ENCODE assay signal across 8 cellular contexts in genomic region chr1:10510520-10511493, GRCh38. TPM values are rescaled to one million over a fixed set of nuclear protein-coding genes. Genes with fewer than 3 reads are reported as not detected.
DNase-seq lines count a peak whose midpoint lies in the region; ATAC-seq and TF ChIP-seq lines count a peak whose summit lies in the region.

No MANE protein-coding gene starts in this region.

- ATAC-seq in GM19467 (IDR thresholded peaks at IDR 0.05; ENCODE audit: unreplicated experiment): peak; percentile 79
- peak; percentile 92 for ATAC-seq in naive thymus-derived CD4-positive, alpha-beta T cell

- H4K20me1 ChIP-seq in OCI-LY7 (ENCODE audit: insufficient read depth, low read length): peaks cover 10% of the 10 kb centered on the region; the same call in 1 of the 2 replicates

- H3K79me2 ChIP-seq in OCI-LY7 (ENCODE audit: insufficient read depth, low read depth, low read length): peaks cover 6% of the 10 kb centered on the region; the same call in 1 of the 2 replicates

- H3K36me3 Mint-ChIP-seq in CD4-positive, alpha-beta memory T cell: peaks cover 0 to 4% of the 10 kb centered on the region in 2 donors
- H3K36me3 Mint-ChIP-seq in brain: no peaks in the 10 kb centered on the region
- peaks cover 0 to 8% (median 0%) of the 10 kb centered on the region in 5 donors for H3K36me3 Mint-ChIP-seq in naive thymus-derived CD4-positive, alpha-beta T cell

- H3K9me3 ChIP-seq in CD4-positive, alpha-beta memory T cell (ENCODE audit: control insufficient read depth in 1 of 2, low read length in 2 of 2): no peaks in the 10 kb centered on the region
- no peaks in the 10 kb centered on the region for H3K9me3 ChIP-seq in naive thymus-derived CD4-positive, alpha-beta T cell (ENCODE audit: control insufficient read depth in 2 of 3, low read length in 3 of 3)
- H3K9me3 ChIP-seq in suprapubic skin (no peaks in the 10 kb centered on the region), OCI-LY7 (ENCODE audit: low read length) (no peaks in the 10 kb centered on the region)

- peaks cover 77% of the 10 kb centered on the region for H3K4me1 ChIP-seq in CD4-positive, alpha-beta memory T cell (ENCODE audit: insufficient read depth, low read length)
- peaks cover 64% of the 10 kb centered on the region in 2 donors for H3K4me1 ChIP-seq in naive thymus-derived CD4-positive, alpha-beta T cell (ENCODE audit: control insufficient read depth in 2 of 2, insufficient read depth in 2 of 2, low read length in 2 of 2)
- H3K4me1 ChIP-seq in suprapubic skin (peaks cover 53% of the 10 kb centered on the region), OCI-LY7 (ENCODE audit: insufficient read depth, low read length, poor library complexity, severe bottlenecking) (peaks cover 4% of the 10 kb centered on the region)

- no peaks in the 10 kb centered on the region for H3K9me2 ChIP-seq in OCI-LY7 (ENCODE audit: insufficient read depth, low read length)

- H3K27me3 ChIP-seq in CD4-positive, alpha-beta memory T cell (ENCODE audit: insufficient read depth, low read length): no peaks in the 10 kb centered on the region
- no peaks in the 10 kb centered on the region for H3K27me3 ChIP-seq in naive thymus-derived CD4-positive, alpha-beta T cell (ENCODE audit: control insufficient read depth in 2 of 2, insufficient read depth in 2 of 2, low read length in 2 of 2)
- H3K27me3 ChIP-seq in suprapubic skin: no peaks in the 10 kb centered on the region

- BruUV-seq in OCI-LY7 (replicated peaks; lab: Mats Ljungman, UMichigan): no TSS peak

- H3K27ac ChIP-seq in CD4-positive, alpha-beta memory T cell (ENCODE audit: low read depth, low read length): peak overlapping the region; percentile 73
- H3K27ac ChIP-seq in naive thymus-derived CD4-positive, alpha-beta T cell (ENCODE audit: low read depth, low read length): peak overlapping the region; percentile 61
- peak overlapping the region; percentile 59 for H3K27ac ChIP-seq in suprapubic skin
- H3K27ac ChIP-seq in OCI-LY7 (ENCODE audit: low read depth, low read length, poor library complexity, severe bottlenecking): no peak overlapping the region

- H3K4me3 Mint-ChIP-seq in CD4-positive, alpha-beta memory T cell: peak overlapping the region; percentile 77 to 88 (median 84)
- H3K4me3 Mint-ChIP-seq in brain: peak overlapping the region in 2 of 5 experiments; percentile 30 to 53
- H3K4me3 Mint-ChIP-seq in naive thymus-derived CD4-positive, alpha-beta T cell: peak overlapping the region; percentile 72 to 86 (median 79)

- H3K27ac Mint-ChIP-seq in CD4-positive, alpha-beta memory T cell: peak overlapping the region; percentile 87 to 98 (median 93)
- peak overlapping the region in 4 of 5 experiments; percentile 36 to 79 (median 62) for H3K27ac Mint-ChIP-seq in brain
- peak overlapping the region; percentile 75 to 94 (median 88) for H3K27ac Mint-ChIP-seq in naive thymus-derived CD4-positive, alpha-beta T cell

- 16% methylated on average over 12 of the region's 12 CpGs for WGBS in suprapubic skin

- POLR2A ChIA-PET in CD4-positive, alpha-beta memory T cell (lab: Charles Lee; ENCODE audit: partially characterized antibody): interaction anchor here (0.6 to 2.8 kb wide), 15 partner anchors 9 to 1397 kb away, joined by 3 to 28 read pairs (median 4); partner anchors contain the start of gene CENPS
- POLR2A ChIA-PET in naive thymus-derived CD4-positive, alpha-beta T cell (lab: Charles Lee): interaction anchor here (0.6 to 2.9 kb wide), 2 partner anchors 15 to 649 kb away, joined by 3 to 20 read pairs; no protein-coding TSS in a partner anchor
- POLR2A ChIA-PET in OCI-LY7 (lab: Charles Lee): interaction anchor here (0.7 kb wide), 1 partner anchor 10 kb away, joined by 3 read pairs; no protein-coding TSS in a partner anchor

- H3K27me3 Mint-ChIP-seq in CD4-positive, alpha-beta memory T cell: no peaks in the 10 kb centered on the region
- peaks cover 4% of the 10 kb centered on the region for H3K27me3 Mint-ChIP-seq in brain
- H3K27me3 Mint-ChIP-seq in naive thymus-derived CD4-positive, alpha-beta T cell: no peaks in the 10 kb centered on the region

- peaks cover 0 to 3% (median 0%) of the 10 kb centered on the region in 8 donors for H3K9me3 Mint-ChIP-seq in CD4-positive, alpha-beta memory T cell
- H3K9me3 Mint-ChIP-seq in brain: no peaks in the 10 kb centered on the region
- H3K9me3 Mint-ChIP-seq in naive thymus-derived CD4-positive, alpha-beta T cell: no peaks in the 10 kb centered on the region

- no peak overlapping the region for H2AFZ ChIP-seq in OCI-LY7 (ENCODE audit: low read length)

- TF ChIP-seq CTCF in brain (conservative IDR thresholded peaks at IDR 0.05): no peak
- no peak for TF ChIP-seq CTCF in suprapubic skin (IDR thresholded peaks at IDR 0.05)
- no peak for TF ChIP-seq CTCF in OCI-LY7 (conservative IDR thresholded peaks at IDR 0.05; ENCODE audit: low read length)

- TF ChIP-seq POLR2A in suprapubic skin (IDR thresholded peaks at IDR 0.05): no peak

- TF ChIP-seq EP300 in suprapubic skin (IDR thresholded peaks at IDR 0.05): no peak

- H3K4me2 ChIP-seq in OCI-LY7 (ENCODE audit: low read length): no peak overlapping the region

- CTCF ChIA-PET in CD4-positive, alpha-beta memory T cell (lab: Charles Lee; ENCODE audit: partially characterized antibody): interaction anchor here (0.6 to 5.1 kb wide), 13 partner anchors 12 to 431 kb away, joined by 3 to 31 read pairs (median 3); partner anchors contain the start of gene CENPS
- CTCF ChIA-PET in naive thymus-derived CD4-positive, alpha-beta T cell (lab: Charles Lee): interaction anchor here (0.5 to 2.0 kb wide), 6 partner anchors 13 to 429 kb away, joined by 3 to 6 read pairs (median 4); no protein-coding TSS in a partner anchor
- CTCF ChIA-PET in OCI-LY7 (lab: Charles Lee; ENCODE audit: unreplicated experiment): no interaction called here

- peak overlapping the region; percentile 26 to 49 for H3K4me3 ChIP-seq in CD4-positive, alpha-beta memory T cell (ENCODE audit: low read length in 2 of 2)
- peak overlapping the region; percentile 37 for H3K4me3 ChIP-seq in naive thymus-derived CD4-positive, alpha-beta T cell (ENCODE audit: low read length)
- H3K4me3 ChIP-seq in suprapubic skin (no peak overlapping the region), OCI-LY7 (ENCODE audit: low read depth, low read length, poor library complexity, severe bottlenecking) (no peak overlapping the region)

- peaks cover 54 to 84% (median 73%) of the 10 kb centered on the region in 4 donors for H3K4me1 Mint-ChIP-seq in CD4-positive, alpha-beta memory T cell
- peaks cover 90% of the 10 kb centered on the region for H3K4me1 Mint-ChIP-seq in brain
- peaks cover 53 to 89% (median 80%) of the 10 kb centered on the region in 7 donors for H3K4me1 Mint-ChIP-seq in naive thymus-derived CD4-positive, alpha-beta T cell

- no peaks in the 10 kb centered on the region for H3K36me3 ChIP-seq in CD4-positive, alpha-beta memory T cell (ENCODE audit: insufficient read depth, low read length)
- H3K36me3 ChIP-seq in naive thymus-derived CD4-positive, alpha-beta T cell (ENCODE audit: control insufficient read depth in 2 of 3, insufficient read depth in 3 of 3, low read length in 3 of 3): no peaks in the 10 kb centered on the region
- H3K36me3 ChIP-seq in suprapubic skin (no peaks in the 10 kb centered on the region), OCI-LY7 (ENCODE audit: insufficient read depth, low read length) (no peaks in the 10 kb centered on the region; the same call in 1 of the 2 replicates)

- intact Hi-C loops in CD4-positive, alpha-beta memory T cell (cut with micrococcal nuclease): loop anchor here (1.0 to 5.0 kb wide), 3 partner anchors 16 to 1296 kb away; partner anchors contain the start of genes CLCN6 and MTHFR
- intact Hi-C loops in naive thymus-derived CD4-positive, alpha-beta T cell (cut with micrococcal nuclease): loop anchor here (1.0 to 10.0 kb wide), 4 partner anchors 16 to 182 kb away; no protein-coding TSS in a partner anchor
- intact Hi-C loops in OCI-LY7 (cut with micrococcal nuclease; ENCODE audit: unreplicated experiment): no loop called here

- DNase-seq in CD4-positive, alpha-beta memory T cell: peak; percentile 73 to 92 (median 82)
- peak; percentile 82 for DNase-seq in HPDE6-E6E7 (ENCODE audit: extremely low spot score)
- peak; percentile 70 for DNase-seq in UCSD-AML1 (lab: John Stamatoyannopoulos, UW; ENCODE audit: unreplicated experiment)
- peak in 8 of 9 donors; percentile 66 to 78 (median 76) for DNase-seq in naive thymus-derived CD4-positive, alpha-beta T cell
- DNase-seq in suprapubic skin (ENCODE audit: low spot score in 2 of 2): no peak
- no peak for DNase-seq in OCI-LY7 (ENCODE audit: low spot score)

RNA-seq across cellular contexts. Expression of gene PEX14, which starts 36.1 kb away (rescaled TPM):
- 10 to 100 TPM; 14.5 to 16.1 TPM for total RNA-seq in CD4-positive, alpha-beta memory T cell
- 1 to 10 TPM; 3.1 to 5.3 TPM for polyA plus RNA-seq in CD4-positive, alpha-beta memory T cell
- polyA plus RNA-seq in brain (ENCODE audit: insufficient read depth, low read depth, low replicate concordance): 37.1 TPM
- 10 to 100 TPM; 20.9 to 27.8 (median 22.0) TPM for total RNA-seq in naive thymus-derived CD4-positive, alpha-beta T cell
- 1 to 10 TPM; 3.6 to 6.8 TPM for polyA plus RNA-seq in naive thymus-derived CD4-positive, alpha-beta T cell
- 10 to 100 TPM; 14.6 to 19.0 (median 17.6) TPM for total RNA-seq in suprapubic skin
- 11.9 and 14.6 TPM in 2 replicates for total RNA-seq in OCI-LY7 (2014; rRNA removed; shearing (Covaris generic))
- total RNA-seq in OCI-LY7 (2022): 23.8 and 24.3 TPM in 2 replicates

RNA-seq across cellular contexts. Expression of gene DFFA, which starts 38.5 kb away (rescaled TPM):
- total RNA-seq in CD4-positive, alpha-beta memory T cell: 10 to 100 TPM; 22.4 to 25.3 TPM
- 10 to 100 TPM; 15.4 to 30.8 TPM for polyA plus RNA-seq in CD4-positive, alpha-beta memory T cell
- polyA plus RNA-seq in brain (ENCODE audit: insufficient read depth, low read depth, low replicate concordance): 31.8 TPM
- total RNA-seq in naive thymus-derived CD4-positive, alpha-beta T cell: 10 to 100 TPM; 13.5 to 36.0 (median 23.4) TPM
- polyA plus RNA-seq in naive thymus-derived CD4-positive, alpha-beta T cell: 10 to 100 TPM; 16.5 to 36.7 TPM
- 10 to 100 TPM; 16.4 to 21.3 (median 20.2) TPM for total RNA-seq in suprapubic skin
- total RNA-seq in OCI-LY7 (2014; rRNA removed; shearing (Covaris generic)): 58.4 and 64.6 TPM in 2 replicates
- 70.9 and 79.0 TPM in 2 replicates for total RNA-seq in OCI-LY7 (2022)

Comparison
In these comparisons a context has a peak if more than half of its experiments do, and no peak if none do; other contexts are left out.
1. DNase-seq: peak in CD4-positive, alpha-beta memory T cell (5 of 5), HPDE6-E6E7 (single experiment), UCSD-AML1 (single experiment) and naive thymus-derived CD4-positive, alpha-beta T cell (8 of 9); none in suprapubic skin (0 of 2) and OCI-LY7 (single experiment).
2. H3K4me3 ChIP-seq: peak in CD4-positive, alpha-beta memory T cell (2 of 2) and naive thymus-derived CD4-positive, alpha-beta T cell (single experiment); none in suprapubic skin (single experiment) and OCI-LY7 (single experiment).
3. Peak in every context shown above with its lines, with median percentiles within 50 percentile points of each other: H3K27ac Mint-ChIP-seq.